ENCODE assay signal across 13 cellular contexts in genomic region chr1:168121314-168122029, GRCh38. TPM values are rescaled to one million over a fixed set of nuclear protein-coding genes. Genes with fewer than 3 reads are reported as not detected.
DNase-seq lines count a peak whose midpoint lies in the region; ATAC-seq and TF ChIP-seq lines count a peak whose summit lies in the region.
"Had no signal": no experiment of that assay in that cellular context is flagged by ENCODE, and none has a peak within 500 bp of the region (broad histone marks: within the 10 kb centered on the region; RNA-seq: fewer than 3 reads in every experiment).

No MANE protein-coding gene starts in this region.

- CTCF ChIA-PET in activated CD4-positive, alpha-beta T cell treated with anti-CD3 and anti-CD28 coated beads for 36 hours (lab: Charles Lee) = interaction anchor here (0.7 kb wide), 2 partner anchors 17 to 425 kb away, joined by 3 read pairs; no protein-coding TSS in a partner anchor

- H2BK120ac ChIP-seq in neuronal stem cell (ENCODE audit: low read depth, low read length) = no peak overlapping the region

- H3K14ac ChIP-seq in neuronal stem cell (ENCODE audit: low read length) = no peak overlapping the region

- no CpG with 5 or more reads among the region's 8 CpGs for WGBS in neuronal stem cell (ENCODE audit: extremely low coverage in 2 of 2, insufficient read length in 2 of 2, insufficient replicate concordance in 1 of 2), 2 donors
- 6 to 8% methylated on average over 8 of the region's 8 CpGs for WGBS in aorta, 2 donors

- no peak overlapping the region for H3K4ac ChIP-seq in neuronal stem cell (ENCODE audit: low read length)

- no peak overlapping the region for H2BK5ac ChIP-seq in neuronal stem cell (ENCODE audit: low read length)

- H3K36me3 Mint-ChIP-seq in activated CD4-positive, alpha-beta T cell treated with anti-CD3 and anti-CD28 coated beads for 36 hours (ENCODE audit: low read depth) = no peaks in the 10 kb centered on the region
- H3K36me3 Mint-ChIP-seq: activated naive CD8-positive, alpha-beta T cell treated with anti-CD3 and anti-CD28 coated beads for 36 hours; stimulated activated effector memory CD8-positive, alpha-beta T cell treated with anti-CD3 and anti-CD28 coated beads, Interleukin-12 subunit alpha, Interleukin-12 subunit beta, amount 100 ng/mL, for 72 hours had no signal

- H3K18ac ChIP-seq in neuronal stem cell (ENCODE audit: low read length) = peak overlapping the region; percentile 48

- intact Hi-C loops in aorta (cut with DNase I) = no loop called here
- intact Hi-C loops in activated CD4-positive, alpha-beta T cell treated with anti-CD3 and anti-CD28 coated beads for 36 hours (cut with DNase I, micrococcal nuclease) = no loop called here

- peaks cover 4 to 24% of the 10 kb centered on the region in 2 donors for H3K9me3 ChIP-seq in neuronal stem cell (replicated peaks in 1 of 2; ENCODE audit: control insufficient read depth in 2 of 2, insufficient read depth in 1 of 2, low read depth in 1 of 2, low read length in 2 of 2)
- H3K9me3 ChIP-seq in aorta (ENCODE audit: control insufficient read depth, low read length) = no peaks in the 10 kb centered on the region

- POLR2A ChIA-PET in activated CD4-positive, alpha-beta T cell treated with anti-CD3 and anti-CD28 coated beads for 36 hours (lab: Charles Lee) = interaction anchor here (0.6 kb wide), 1 partner anchor 97 kb away, joined by 5 read pairs; no protein-coding TSS in a partner anchor

- no peak overlapping the region for H2AK5ac ChIP-seq in neuronal stem cell (ENCODE audit: low read depth, low read length)

- TF ChIP-seq CTCF in fibroblast of villous mesenchyme (IDR thresholded peaks at IDR 0.05; ENCODE audit: insufficient read depth, low read depth, low read length) = no peak

- H3K4me1 ChIP-seq in neuronal stem cell (ENCODE audit: control insufficient read depth in 2 of 2, insufficient read depth in 1 of 2, low read depth in 1 of 2, low read length in 2 of 2) = no peaks in the 10 kb centered on the region
- H3K4me1 ChIP-seq in aorta (ENCODE audit: control insufficient read depth in 1 of 2, insufficient read depth in 2 of 2, low read length in 2 of 2) = peaks cover 6 to 9% of the 10 kb centered on the region in 2 donors

- H3K9me3 Mint-ChIP-seq in activated CD4-positive, alpha-beta T cell treated with anti-CD3 and anti-CD28 coated beads for 36 hours (ENCODE audit: low read depth) = no peaks in the 10 kb centered on the region
- H3K9me3 Mint-ChIP-seq: stimulated activated effector memory CD8-positive, alpha-beta T cell treated with anti-CD3 and anti-CD28 coated beads, Interleukin-12 subunit alpha, Interleukin-12 subunit beta, amount 100 ng/mL, for 72 hours had no signal

- H3K27me3 ChIP-seq in neuronal stem cell (ENCODE audit: control insufficient read depth in 3 of 3, insufficient read depth in 3 of 3, low read depth in 1 of 3, low read length in 3 of 3) = no peaks in the 10 kb centered on the region
- H3K27me3 ChIP-seq in aorta (ENCODE audit: control insufficient read depth in 1 of 2, insufficient read depth in 2 of 2, low read length in 1 of 2) = no peaks in the 10 kb centered on the region

- H3K4me3 ChIP-seq in fibroblast of villous mesenchyme (ENCODE audit: low read depth, low read length) (no peak overlapping the region), neuronal stem cell (ENCODE audit: low read length in 2 of 2) (no peak overlapping the region), aorta (ENCODE audit: low read length in 2 of 2) (no peak overlapping the region)

- H3K4me1 Mint-ChIP-seq in activated CD4-positive, alpha-beta T cell treated with anti-CD3 and anti-CD28 coated beads for 36 hours = no peaks in the 10 kb centered on the region
- H3K4me1 Mint-ChIP-seq: activated naive CD8-positive, alpha-beta T cell treated with anti-CD3 and anti-CD28 coated beads for 36 hours; stimulated activated effector memory CD8-positive, alpha-beta T cell treated with anti-CD3 and anti-CD28 coated beads, Interleukin-12 subunit alpha, Interleukin-12 subunit beta, amount 100 ng/mL, for 72 hours had no signal

- H3K27ac Mint-ChIP-seq in activated CD4-positive, alpha-beta T cell treated with anti-CD3 and anti-CD28 coated beads for 36 hours = no peak overlapping the region
- H3K27ac Mint-ChIP-seq: activated naive CD8-positive, alpha-beta T cell treated with anti-CD3 and anti-CD28 coated beads for 36 hours; stimulated activated effector memory CD8-positive, alpha-beta T cell treated with anti-CD3 and anti-CD28 coated beads, Interleukin-12 subunit alpha, Interleukin-12 subunit beta, amount 100 ng/mL, for 72 hours had no signal

- H2BK15ac ChIP-seq in neuronal stem cell (ENCODE audit: low read length) = no peak overlapping the region

- H2BK12ac ChIP-seq in neuronal stem cell (ENCODE audit: low read length) = no peak overlapping the region

- H2AFZ ChIP-seq in neuronal stem cell (ENCODE audit: low read length) = no peak overlapping the region

- no peak overlapping the region for H4K91ac ChIP-seq in neuronal stem cell (ENCODE audit: low read depth, low read length, poor library complexity)

- no peak overlapping the region for H3K9ac ChIP-seq in neuronal stem cell (ENCODE audit: low read depth, low read length, poor library complexity)

- no peak overlapping the region for H3K4me2 ChIP-seq in neuronal stem cell (ENCODE audit: insufficient read depth, low read length, poor library complexity, severe bottlenecking)

- no peak overlapping the region for H4K8ac ChIP-seq in neuronal stem cell (ENCODE audit: low read depth, low read length)

- H3K27me3 Mint-ChIP-seq in activated CD4-positive, alpha-beta T cell treated with anti-CD3 and anti-CD28 coated beads for 36 hours = peaks cover 17% of the 10 kb centered on the region

- DNase-seq in DMS 273 (lab: John Stamatoyannopoulos, UW; ENCODE audit: unreplicated experiment) (peak; percentile 23), DMS 273 treated with DMSO at 0.1 percent for 48 hours (lab: John Stamatoyannopoulos, UW) (no peak), fibroblast of villous mesenchyme (ENCODE audit: low read depth) (peak; percentile 94), neuronal stem cell (ENCODE audit: low spot score) (no peak), aorta (peak; percentile 85 to 92)
- no peak for DNase-seq in activated CD4-positive, alpha-beta T cell treated with anti-CD3 and anti-CD28 coated beads for 36 hours
- DNase-seq: activated CD4-positive, alpha-beta T cell treated with anti-CD3 and anti-CD28 coated beads for 4 hours; activated naive CD8-positive, alpha-beta T cell treated with anti-CD3 and anti-CD28 coated beads for 36 hours; NCI-H1105 had no signal

- H3K36me3 ChIP-seq in neuronal stem cell (replicated peaks in 1 of 2; ENCODE audit: control insufficient read depth in 2 of 2, insufficient read depth in 2 of 2, low read length in 2 of 2) = peaks cover 12 to 78% of the 10 kb centered on the region in 2 donors
- no peaks in the 10 kb centered on the region for H3K36me3 ChIP-seq in aorta (ENCODE audit: control insufficient read depth in 1 of 2, insufficient read depth in 2 of 2, low read length in 1 of 2)

- no peak overlapping the region for H3K23ac ChIP-seq in neuronal stem cell (ENCODE audit: low read depth, low read length, poor library complexity)

- H3K79me1 ChIP-seq in neuronal stem cell (ENCODE audit: low read depth, low read length) = no peaks in the 10 kb centered on the region

- ATAC-seq in aorta (ENCODE audit: low FRiP score) (peak; percentile 88), GM21515 (IDR thresholded peaks at IDR 0.05; ENCODE audit: unreplicated experiment) (no peak), HG03571 (IDR thresholded peaks at IDR 0.05; ENCODE audit: unreplicated experiment) (no peak)
- ATAC-seq in activated CD4-positive, alpha-beta T cell treated with anti-CD3 and anti-CD28 coated beads for 36 hours = no peak
- ATAC-seq: stimulated activated effector memory CD8-positive, alpha-beta T cell treated with anti-CD3 and anti-CD28 coated beads, Interleukin-12 subunit alpha, Interleukin-12 subunit beta, amount 100 ng/mL, for 72 hours had no signal

- H3K27ac ChIP-seq in neuronal stem cell (replicated peaks; ENCODE audit: low read length) (no peak overlapping the region), aorta (ENCODE audit: low read depth in 1 of 2, low read length in 2 of 2) (peak overlapping the region; percentile 64 to 79)
- H3K27ac ChIP-seq: 22Rv1 had no signal

- no peak overlapping the region for H3K4me3 Mint-ChIP-seq in activated CD4-positive, alpha-beta T cell treated with anti-CD3 and anti-CD28 coated beads for 36 hours
- H3K4me3 Mint-ChIP-seq: activated naive CD8-positive, alpha-beta T cell treated with anti-CD3 and anti-CD28 coated beads for 36 hours; stimulated activated effector memory CD8-positive, alpha-beta T cell treated with anti-CD3 and anti-CD28 coated beads, Interleukin-12 subunit alpha, Interleukin-12 subunit beta, amount 100 ng/mL, for 72 hours had no signal

RNA-seq across cellular contexts. Expression of gene GPR161, which starts 15.3 kb away (rescaled TPM):
- total RNA-seq in fibroblast of villous mesenchyme = 11.3 and 13.0 TPM in 2 replicates
- polyA plus RNA-seq in neuronal stem cell (2013, experiment 1 of 2) = 19.6 TPM
- 19.7 TPM for polyA plus RNA-seq in neuronal stem cell (2013, experiment 2 of 2)
- 10 to 100 TPM; 14.4 to 19.8 TPM for total RNA-seq in aorta
- polyA plus RNA-seq in aorta = 10 to 100 TPM in 1 of 2 donors, 1 to 10 TPM in 1; 6.0 to 13.1 TPM
- under 1 TPM; 0.42 to 0.59 TPM for total RNA-seq in activated CD4-positive, alpha-beta T cell treated with anti-CD3 and anti-CD28 coated beads for 36 hours

RNA-seq across cellular contexts. Expression of gene TIPRL, which starts 57.3 kb away (rescaled TPM):
- total RNA-seq in fibroblast of villous mesenchyme = 28.7 and 45.3 TPM in 2 replicates
- 28.7 TPM for polyA plus RNA-seq in neuronal stem cell (2013, experiment 1 of 2)
- polyA plus RNA-seq in neuronal stem cell (2013, experiment 2 of 2) = 29.4 TPM
- total RNA-seq in aorta = 10 to 100 TPM; 25.1 to 28.9 TPM
- 10 to 100 TPM; 14.3 to 19.7 TPM for polyA plus RNA-seq in aorta
- 10 to 100 TPM; 52.5 to 57.5 TPM for total RNA-seq in activated CD4-positive, alpha-beta T cell treated with anti-CD3 and anti-CD28 coated beads for 36 hours

Comparison
In these comparisons a context has a peak if more than half of its experiments do, and no peak if none do; other contexts are left out.
1. DNase-seq: peak in DMS 273 (single experiment), fibroblast of villous mesenchyme (single experiment) and aorta (2 of 2); none in DMS 273 treated with DMSO at 0.1 percent for 48 hours (single experiment), neuronal stem cell (single experiment) and activated CD4-positive, alpha-beta T cell treated with anti-CD3 and anti-CD28 coated beads for 36 hours (single experiment).